In genomic region chr10:129833366-129833765, GRCh38 we compare ENCODE assay signal across 21 cellular contexts.
A peak's percentile ranks its signal among the peaks of the same experiment; 100 is the strongest.
DNase-seq lines count a peak whose midpoint lies in the region; ATAC-seq and TF ChIP-seq lines count a peak whose summit lies in the region.
"Had no signal": no experiment of that assay in that cellular context is flagged by ENCODE, and none has a peak within 500 bp of the region (broad histone marks: within the 10 kb centered on the region; RNA-seq: fewer than 3 reads in every experiment).

No MANE protein-coding gene starts in this region.

- CTCF ChIA-PET in activated CD4-positive, alpha-beta T cell treated with anti-CD3 and anti-CD28 coated beads for 36 hours (lab: Charles Lee), result no interaction called here

- H3K4me3 Mint-ChIP-seq in stimulated activated naive B cell treated with anti-CD40 and anti-IgM and Interleukin-4, amounts not matched to agents 10 μg/mL and 1 μg/mL and 100 μg/mL, for 72 hours, result no peak overlapping the region
- H3K4me3 Mint-ChIP-seq in activated CD4-positive, alpha-beta T cell treated with anti-CD3 and anti-CD28 coated beads for 36 hours, result no peak overlapping the region
- H3K4me3 Mint-ChIP-seq: CD4-positive, CD25-positive, alpha-beta regulatory T cell; CD8-positive, alpha-beta memory T cell; IgD-negative memory B cell had no signal

- H3K27me3 ChIP-seq in heart right ventricle, result no peaks in the 10 kb centered on the region
- H3K27me3 ChIP-seq: BE2C had no signal

- H3K27ac ChIP-seq in heart right ventricle, result no peak overlapping the region

- H3K9me3 Mint-ChIP-seq in stimulated activated naive B cell treated with anti-CD40 and anti-IgM and Interleukin-4, amounts not matched to agents 10 μg/mL and 1 μg/mL and 100 μg/mL, for 72 hours, result no peaks in the 10 kb centered on the region
- H3K9me3 Mint-ChIP-seq in activated CD4-positive, alpha-beta T cell treated with anti-CD3 and anti-CD28 coated beads for 36 hours (ENCODE audit: low read depth), result no peaks in the 10 kb centered on the region
- H3K9me3 Mint-ChIP-seq: CD4-positive, CD25-positive, alpha-beta regulatory T cell; CD8-positive, alpha-beta memory T cell; IgD-negative memory B cell had no signal

- no peaks in the 10 kb centered on the region for H3K4me1 Mint-ChIP-seq in stimulated activated naive B cell treated with anti-CD40 and anti-IgM and Interleukin-4, amounts not matched to agents 10 μg/mL and 1 μg/mL and 100 μg/mL, for 72 hours
- no peaks in the 10 kb centered on the region for H3K4me1 Mint-ChIP-seq in activated CD4-positive, alpha-beta T cell treated with anti-CD3 and anti-CD28 coated beads for 36 hours
- H3K4me1 Mint-ChIP-seq: CD4-positive, CD25-positive, alpha-beta regulatory T cell; CD8-positive, alpha-beta memory T cell; IgD-negative memory B cell had no signal

- WGBS in heart right ventricle, 2 donors, result 75 to 78% methylated on average over 16 of the region's 16 CpGs

- H3K36me3 Mint-ChIP-seq in stimulated activated naive B cell treated with anti-CD40 and anti-IgM and Interleukin-4, amounts not matched to agents 10 μg/mL and 1 μg/mL and 100 μg/mL, for 72 hours, result no peaks in the 10 kb centered on the region
- no peaks in the 10 kb centered on the region for H3K36me3 Mint-ChIP-seq in activated CD4-positive, alpha-beta T cell treated with anti-CD3 and anti-CD28 coated beads for 36 hours (ENCODE audit: low read depth)
- H3K36me3 Mint-ChIP-seq: CD4-positive, CD25-positive, alpha-beta regulatory T cell; CD8-positive, alpha-beta memory T cell; IgD-negative memory B cell had no signal

- no peak for ATAC-seq in Right ventricle myocardium inferior
- no peak for ATAC-seq in heart right ventricle
- no peak for ATAC-seq in stimulated activated naive B cell treated with anti-CD40 and anti-IgM and Interleukin-4, amounts not matched to agents 10 μg/mL and 1 μg/mL and 100 μg/mL, for 72 hours (replicated peaks)
- ATAC-seq in GM19455 (IDR thresholded peaks at IDR 0.05; ENCODE audit: unreplicated experiment), result no peak
- ATAC-seq in activated CD4-positive, alpha-beta T cell treated with anti-CD3 and anti-CD28 coated beads for 36 hours, result no peak
- ATAC-seq: HCT116, HepG2 had no signal

- H3K9me3 ChIP-seq in heart right ventricle, result no peaks in the 10 kb centered on the region
- H3K9me3 ChIP-seq: BE2C had no signal

- no peak overlapping the region for H3K27ac Mint-ChIP-seq in stimulated activated naive B cell treated with anti-CD40 and anti-IgM and Interleukin-4, amounts not matched to agents 10 μg/mL and 1 μg/mL and 100 μg/mL, for 72 hours
- H3K27ac Mint-ChIP-seq in activated CD4-positive, alpha-beta T cell treated with anti-CD3 and anti-CD28 coated beads for 36 hours, result no peak overlapping the region
- H3K27ac Mint-ChIP-seq: CD8-positive, alpha-beta memory T cell; IgD-negative memory B cell had no signal

- peaks cover 0 to 36% (median 6%) of the 10 kb centered on the region in 9 donors for H3K36me3 ChIP-seq in heart right ventricle

- no peak for TF ChIP-seq CTCF in heart right ventricle (IDR thresholded peaks at IDR 0.05)

- no peaks in the 10 kb centered on the region for H3K27me3 Mint-ChIP-seq in stimulated activated naive B cell treated with anti-CD40 and anti-IgM and Interleukin-4, amounts not matched to agents 10 μg/mL and 1 μg/mL and 100 μg/mL, for 72 hours
- H3K27me3 Mint-ChIP-seq in activated CD4-positive, alpha-beta T cell treated with anti-CD3 and anti-CD28 coated beads for 36 hours, result no peaks in the 10 kb centered on the region
- H3K27me3 Mint-ChIP-seq: IgD-negative memory B cell had no signal

- no peaks in the 10 kb centered on the region for H3K4me1 ChIP-seq in heart right ventricle

- DNase-seq in Right ventricle myocardium inferior (ENCODE audit: missing footprints), result peak; percentile 59
- no peak for DNase-seq in heart right ventricle
- peak; percentile 16 for DNase-seq in SK-N-DZ (ENCODE audit: low spot score)
- peak; percentile 4 for DNase-seq in mucosa of gallbladder (ENCODE audit: low spot score)
- DNase-seq in stimulated activated naive B cell treated with anti-CD40 and anti-IgM and Interleukin-4, amounts not matched to agents 10 μg/mL and 1 μg/mL and 100 μg/mL, for 72 hours, result no peak
- no peak for DNase-seq in activated CD4-positive, alpha-beta T cell treated with anti-CD3 and anti-CD28 coated beads for 36 hours
- DNase-seq: ACHN; BE2C; C1 segment of cervical spinal cord; CD4-positive, CD25-positive, alpha-beta regulatory T cell; CD8-positive, alpha-beta memory T cell; COR-L47; DMS 273 treated with DMSO at 0.1 percent for 48 hours; DMS79; GDM1; GOT3; H7 had no signal

- intact Hi-C loops in Right ventricle myocardium inferior (cut with DNase I) (no loop called here), heart right ventricle (cut with DNase I) (no loop called here)
- intact Hi-C loops in activated CD4-positive, alpha-beta T cell treated with anti-CD3 and anti-CD28 coated beads for 36 hours (cut with DNase I, micrococcal nuclease), result no loop called here

- no peak overlapping the region for H3K4me3 ChIP-seq in heart right ventricle

- POLR2A ChIA-PET in activated CD4-positive, alpha-beta T cell treated with anti-CD3 and anti-CD28 coated beads for 36 hours (lab: Charles Lee), result no interaction called here

Comparison
In these comparisons a context has a peak if more than half of its experiments do, and no peak if none do; other contexts are left out.
1. DNase-seq: peak in Right ventricle myocardium inferior (single experiment), SK-N-DZ (single experiment) and mucosa of gallbladder (single experiment); none in heart right ventricle (0 of 2), stimulated activated naive B cell treated with anti-CD40 and anti-IgM and Interleukin-4, amounts not matched to agents 10 μg/mL and 1 μg/mL and 100 μg/mL, for 72 hours (single experiment) and activated CD4-positive, alpha-beta T cell treated with anti-CD3 and anti-CD28 coated beads for 36 hours (single experiment).